Comparison of ENCODE assay signal across 7 cellular contexts in the genomic region with DNA sequence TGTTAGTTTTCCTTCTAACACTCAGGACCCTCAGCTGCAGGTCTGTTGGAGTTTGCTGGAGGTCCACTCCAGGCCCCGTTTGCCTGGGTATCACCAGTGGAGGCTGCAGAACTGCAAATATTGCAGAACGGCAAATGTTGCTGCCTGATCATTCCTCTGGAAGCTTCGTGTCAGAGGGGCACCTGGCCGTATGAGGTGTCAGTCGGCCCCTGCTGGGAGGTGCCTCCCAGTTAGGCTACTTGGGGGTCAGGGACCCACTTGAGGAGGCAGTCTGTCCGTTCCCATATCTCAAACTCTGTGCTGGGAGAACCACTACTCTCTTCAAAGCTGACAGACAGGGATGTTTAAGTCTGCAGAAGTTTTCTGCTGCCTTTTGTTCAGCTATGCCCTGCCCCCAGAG.
DNase-seq lines count a peak whose midpoint lies in the region; ATAC-seq, FAIRE-seq and TF ChIP-seq lines count a peak whose summit lies in the region.
"Not testable (repeated sequence)": the region's sequence is repeated elsewhere in the genome, so short reads cannot be mapped to it uniquely, and the experiment has no call there.

No MANE protein-coding gene starts in this region.

- H3K4me1 Mint-ChIP-seq in GM23338 (peaks cover 26% of the 10 kb centered on the region), T-cell (peaks cover 32 to 56% (median 43%) of the 10 kb centered on the region in 3 donors), nephron (peaks cover 12% of the 10 kb centered on the region), progenitor cell of endocrine pancreas (ENCODE audit: low read depth) (peaks cover 12% of the 10 kb centered on the region)
- not testable (repeated sequence) for H3K4me1 Mint-ChIP-seq in neural progenitor cell

- H3K36me3 Mint-ChIP-seq in GM23338 (ENCODE audit: low read depth) (peaks cover 20% of the 10 kb centered on the region; the same call in 2 of the 3 replicates), T-cell (peaks cover 30% of the 10 kb centered on the region), nephron (ENCODE audit: low read depth) (peaks cover 67% of the 10 kb centered on the region), progenitor cell of endocrine pancreas (ENCODE audit: insufficient read depth) (peaks cover 21% of the 10 kb centered on the region)
- H3K36me3 Mint-ChIP-seq in neural progenitor cell: not testable (repeated sequence)

- H3K9me3 ChIP-seq in H1 (ENCODE audit: insufficient read depth in 2 of 2, low read depth in 1 of 2, low read length in 1 of 2); hepatocyte (ENCODE audit: low read depth); neural progenitor cell (ENCODE audit: low read depth): not testable (repeated sequence)

- not testable (repeated sequence) for H2BK12ac ChIP-seq in H1 (ENCODE audit: low read depth, low read length)

- not testable (repeated sequence) for H3K27ac Mint-ChIP-seq in GM23338, T-cell, neural progenitor cell
- H3K27ac Mint-ChIP-seq in nephron: peak overlapping the region; percentile 40 to 91 (median 90)
- H3K27ac Mint-ChIP-seq in progenitor cell of endocrine pancreas: peak overlapping the region; percentile 82

- H3K9ac ChIP-seq in H1 (replicated peaks in 1 of 4; ENCODE audit: extremely low read depth in 1 of 4, low read depth in 3 of 4, low read length in 3 of 4); neural progenitor cell: not testable (repeated sequence)

- CTCF ChIA-PET in T-cell (lab: Charles Lee): interaction anchor here in 1 of 2 donors (0.9 kb wide), 1 partner anchor 50 kb away, joined by 3 read pairs; no protein-coding TSS in a partner anchor
- CTCF ChIA-PET in H1 (lab: Charles Lee; ENCODE audit: partially characterized antibody): interaction anchor here (0.9 to 1.3 kb wide), 6 partner anchors 9 to 223 kb away, joined by 3 to 6 read pairs (median 3); no protein-coding TSS in a partner anchor

- not testable (repeated sequence) for H4K5ac ChIP-seq in H1 (ENCODE audit: insufficient read length, low read depth, low read length)

- H3K9me3 Mint-ChIP-seq in GM23338 (peaks cover 15% of the 10 kb centered on the region), nephron (peaks cover 42% of the 10 kb centered on the region), neural progenitor cell (peaks cover 26% of the 10 kb centered on the region), progenitor cell of endocrine pancreas (ENCODE audit: low read depth) (peaks cover 21% of the 10 kb centered on the region)
- not testable (repeated sequence) for H3K9me3 Mint-ChIP-seq in T-cell

- H3K27ac ChIP-seq in GM23338 (ENCODE audit: low read depth); H1 (ENCODE audit: low read depth, low read length); neural progenitor cell: not testable (repeated sequence)
- peak overlapping the region; percentile 31 for H3K27ac ChIP-seq in hepatocyte

- H3K4ac ChIP-seq in H1 (replicated peaks; ENCODE audit: insufficient read length, low read depth, low read length): not testable (repeated sequence)

- not testable (repeated sequence) for ATAC-seq in GM23338; T-cell (replicated peaks in 1 of 4)

- H4K8ac ChIP-seq in H1 (ENCODE audit: extremely low read depth, insufficient read depth, low read length): not testable (repeated sequence)

- H3K23me2 ChIP-seq in H1 (ENCODE audit: low read depth, low read length): not testable (repeated sequence)

- not testable (repeated sequence) for H3K4me1 ChIP-seq in GM23338 (ENCODE audit: insufficient read depth); H1 (replicated peaks in 1 of 4; ENCODE audit: control insufficient read depth in 3 of 4, insufficient read depth in 4 of 4, low read length in 3 of 4); hepatocyte (ENCODE audit: insufficient read depth)
- H3K4me1 ChIP-seq in neural progenitor cell: peaks cover 21% of the 10 kb centered on the region

- not testable (repeated sequence) for H3K14ac ChIP-seq in H1 (ENCODE audit: insufficient read length)

- not testable (repeated sequence) for H2AK5ac ChIP-seq in H1 (ENCODE audit: low read depth, low read length)

- H3K9me2 ChIP-seq in GM23338 (ENCODE audit: insufficient read depth); hepatocyte (replicated peaks; ENCODE audit: insufficient read depth): not testable (repeated sequence)

- not testable (repeated sequence) for TF ChIP-seq POLR2A in H1 (IDR thresholded peaks at IDR 0.05; ENCODE audit: control extremely low read depth in 1 of 2, low read depth in 2 of 2, low read length in 2 of 2)

- H3K27me3 ChIP-seq in GM23338 (ENCODE audit: insufficient read depth); H1 (replicated peaks in 1 of 4; ENCODE audit: control insufficient read depth in 3 of 4, extremely low read depth in 1 of 4, insufficient read depth in 3 of 4, low read length in 3 of 4); hepatocyte; neural progenitor cell: not testable (repeated sequence)

- not testable (repeated sequence) for H3K79me1 ChIP-seq in H1 (ENCODE audit: low read depth, low read length)

- H2BK120ac ChIP-seq in H1 (replicated peaks; ENCODE audit: low read depth, low read length): not testable (repeated sequence)

- peak overlapping the region; percentile 83 for H3K18ac ChIP-seq in H1 (ENCODE audit: extremely low read depth, low read length)

- not testable (repeated sequence) for TF ChIP-seq EP300 in H1 (IDR thresholded peaks at IDR 0.05; ENCODE audit: borderline replicate concordance in 1 of 2, low read depth in 2 of 2, low read length in 2 of 2)

- not testable (repeated sequence) for FAIRE-seq in H1 (lab: Jason Lieb, UNC)

- H2AFZ ChIP-seq in GM23338; H1 (ENCODE audit: low read length); hepatocyte: not testable (repeated sequence)
- H2AFZ ChIP-seq in neural progenitor cell (replicated peaks): peak overlapping the region; percentile 53

- not testable (repeated sequence) for H2BK20ac ChIP-seq in H1 (ENCODE audit: low read length)

- not testable (repeated sequence) for TF ChIP-seq CTCF in GM23338 (conservative IDR thresholded peaks at IDR 0.05; ENCODE audit: low read depth in 2 of 2); H1 (IDR thresholded peaks at IDR 0.05; ENCODE audit: control extremely low read depth in 1 of 3, insufficient read depth in 1 of 3, low read depth in 1 of 3, low read length in 3 of 3); hepatocyte (IDR thresholded peaks at IDR 0.05; ENCODE audit: poor library complexity); nephron (IDR thresholded peaks at IDR 0.05; ENCODE audit: unreplicated experiment in 3 of 3); neural progenitor cell (IDR thresholded peaks at IDR 0.05); progenitor cell of endocrine pancreas (IDR thresholded peaks at IDR 0.05; ENCODE audit: unreplicated experiment)

- H3K4me3 Mint-ChIP-seq in GM23338 (peak overlapping the region; percentile 84; the same call in 2 of the 3 replicates), T-cell (peak overlapping the region in 2 of 3 donors; percentile 17 to 69), nephron (peak overlapping the region; percentile 77 to 87 (median 83)), neural progenitor cell (peak overlapping the region; percentile 81), progenitor cell of endocrine pancreas (ENCODE audit: low read depth) (peak overlapping the region; percentile 76)

- H3K36me3 ChIP-seq in GM23338 (ENCODE audit: insufficient read depth); H1 (ENCODE audit: control insufficient read depth in 2 of 4, insufficient read depth in 4 of 4, low read length in 3 of 4); hepatocyte (replicated peaks; ENCODE audit: insufficient read depth, low read depth); neural progenitor cell: not testable (repeated sequence)

- H4K20me1 ChIP-seq in GM23338 (replicated peaks; ENCODE audit: insufficient read depth); H1 (replicated peaks in 1 of 2; ENCODE audit: control insufficient read depth in 1 of 2, insufficient read depth in 2 of 2, low read length in 2 of 2); hepatocyte (ENCODE audit: insufficient read depth, poor library complexity, severe bottlenecking): not testable (repeated sequence)
- H4K20me1 ChIP-seq in neural progenitor cell (ENCODE audit: low read depth): peaks cover 17% of the 10 kb centered on the region

- H3K4me3 ChIP-seq in GM23338; H1 (ENCODE audit: extremely low read depth in 1 of 4, insufficient read depth in 2 of 4, low read depth in 3 of 4, low read length in 4 of 4); hepatocyte: not testable (repeated sequence)
- H3K4me3 ChIP-seq in neural progenitor cell: peak overlapping the region; percentile 72

- H2BK5ac ChIP-seq in H1 (ENCODE audit: low read depth, low read length): not testable (repeated sequence)

- H3K56ac ChIP-seq in H1 (replicated peaks; ENCODE audit: insufficient read length, low read depth, low read length): not testable (repeated sequence)

- POLR2A ChIA-PET in T-cell (lab: Charles Lee): not testable (repeated sequence)
- POLR2A ChIA-PET in H1 (lab: Charles Lee; ENCODE audit: partially characterized antibody): interaction anchor here (1.0 to 2.8 kb wide), 8 partner anchors 9 to 165 kb away, joined by 3 to 15 read pairs (median 8); partner anchors contain the start of gene UVRAG

- H3F3A ChIP-seq in GM23338 (replicated peaks; ENCODE audit: low read depth); neural progenitor cell (ENCODE audit: low read depth): not testable (repeated sequence)

- not testable (repeated sequence) for TF ChIP-seq RAD21 in H1 (IDR thresholded peaks at IDR 0.05 in 1 of 2, conservative IDR thresholded peaks at IDR 0.05 in 1 of 2; ENCODE audit: low read depth in 2 of 2, low read length in 2 of 2)

- not testable (repeated sequence) for DNase-seq in GM23338 (ENCODE audit: low spot score); T-cell; H1 (ENCODE audit: low read depth in 1 of 2, low spot score in 2 of 2); hepatocyte (ENCODE audit: low spot score); neural progenitor cell (ENCODE audit: low spot score); progenitor cell of endocrine pancreas (ENCODE audit: low spot score, unreplicated experiment)

- WGBS in H1 (ENCODE audit: extremely low coverage in 1 of 2, insufficient coverage in 1 of 2, insufficient read length in 1 of 2, insufficient replicate concordance in 2 of 2, low coverage in 1 of 2, low lambda C conversion rate in 2 of 2, missing lambda C conversion rate in 1 of 2), 2 experiments: 81% methylated on average over 6 of the region's 6 CpGs; no CpG with 5 or more reads in 1 of the 2 experiments
- 50% methylated on average over 6 of the region's 6 CpGs for WGBS in hepatocyte (ENCODE audit: low lambda C conversion rate, missing lambda C conversion rate)

- not testable (repeated sequence) for H4K91ac ChIP-seq in H1 (replicated peaks; ENCODE audit: insufficient read length, low read length)

- H3K23ac ChIP-seq in H1 (ENCODE audit: insufficient read length): not testable (repeated sequence)

- not testable (repeated sequence) for H3K27me3 Mint-ChIP-seq in GM23338 (ENCODE audit: insufficient read depth, low read depth, poor library complexity); T-cell; nephron (ENCODE audit: low read depth); neural progenitor cell (ENCODE audit: insufficient read depth, low read depth); progenitor cell of endocrine pancreas

- peaks cover 25% of the 10 kb centered on the region for H3K79me2 ChIP-seq in GM23338 (replicated peaks; ENCODE audit: insufficient read depth)
- H3K79me2 ChIP-seq in H1 (ENCODE audit: control insufficient read depth in 1 of 2, insufficient read depth in 2 of 2, low read length in 2 of 2): peaks cover 0 to 24% of the 10 kb centered on the region in 2 experiments; a peak in 3 of 4 replicates
- peaks cover 39% of the 10 kb centered on the region for H3K79me2 ChIP-seq in hepatocyte
- H3K79me2 ChIP-seq in neural progenitor cell (ENCODE audit: low read depth): peaks cover 46% of the 10 kb centered on the region

- H2BK15ac ChIP-seq in H1 (ENCODE audit: low read length): not testable (repeated sequence)

- H3K4me2 ChIP-seq in GM23338: peak overlapping the region; percentile 14; the same call in 1 of the 2 replicates
- peak overlapping the region in 1 of 2 experiments; percentile 90; a peak in 2 of 4 replicates for H3K4me2 ChIP-seq in H1 (ENCODE audit: insufficient read depth in 1 of 2, low read depth in 2 of 2, low read length in 2 of 2)
- H3K4me2 ChIP-seq in hepatocyte: peak overlapping the region; percentile 70
- H3K4me2 ChIP-seq in neural progenitor cell: peak overlapping the region; percentile 88
